ENCODE assay signal across 1 cellular context in genomic region chr19:1837625-1838105, GRCh38.
TF ChIP-seq lines count a peak whose summit lies in the region.

No MANE protein-coding gene starts in this region.

TF ChIP-seq in HepG2, 621 proteins besides CTCF, POLR2A, EP300 and RAD21 (continued from another document and continues in another):
- TF ChIP-seq KIAA2018 (CRISPR knock-in tag; IDR thresholded peaks at IDR 0.05; ENCODE audit: borderline replicate concordance) (no peak), ZGPAT (CRISPR knock-in tag; IDR thresholded peaks at IDR 0.05) (peak; percentile 35; the same call in 1 of the 2 replicates), ZNF7 (CRISPR knock-in tag; IDR thresholded peaks at IDR 0.05) (no peak), ZNF101 (CRISPR knock-in tag; IDR thresholded peaks at IDR 0.05; ENCODE audit: borderline replicate concordance, low read depth) (no peak), RARG (CRISPR knock-in tag; IDR thresholded peaks at IDR 0.05; ENCODE audit: low read depth) (no peak), ZBED4 (CRISPR knock-in tag; IDR thresholded peaks at IDR 0.05; ENCODE audit: borderline replicate concordance) (no peak), E2F1 (CRISPR knock-in tag; IDR thresholded peaks at IDR 0.05) (no peak), ZNF275 (CRISPR knock-in tag; IDR thresholded peaks at IDR 0.05; ENCODE audit: borderline replicate concordance) (no peak), ZNF746 (CRISPR knock-in tag; IDR thresholded peaks at IDR 0.05) (no peak), E2F5 (CRISPR knock-in tag; conservative IDR thresholded peaks at IDR 0.05) (no peak), TERF1 (CRISPR knock-in tag; IDR thresholded peaks at IDR 0.05) (no peak), DBP (CRISPR knock-in tag; IDR thresholded peaks at IDR 0.05; ENCODE audit: not compliant biosample characterization) (no peak), KDM5B (CRISPR knock-in tag; IDR thresholded peaks at IDR 0.05; ENCODE audit: borderline replicate concordance) (no peak; the same call in 1 of the 2 replicates), ZNF605 (CRISPR knock-in tag; IDR thresholded peaks at IDR 0.05) (0 out of 2 replicates have a peak, but pooled peaks have one; percentile 31), ZNF761 (CRISPR knock-in tag; conservative IDR thresholded peaks at IDR 0.05) (no peak), ZNF83 (CRISPR knock-in tag; IDR thresholded peaks at IDR 0.05; ENCODE audit: borderline replicate concordance) (no peak), TRIM24 (CRISPR knock-in tag; IDR thresholded peaks at IDR 0.05) (no peak), ZNF3 (CRISPR knock-in tag; IDR thresholded peaks at IDR 0.05) (no peak), SAP130 (CRISPR knock-in tag; IDR thresholded peaks at IDR 0.05; ENCODE audit: low read depth) (peak; percentile 10; the same call in 1 of the 2 replicates), ZNF24 (IDR thresholded peaks at IDR 0.05) (no peak), ZNF766 (CRISPR knock-in tag; IDR thresholded peaks at IDR 0.05; ENCODE audit: borderline replicate concordance) (peak; percentile 7; the same call in 1 of the 2 replicates), ZNF335 (CRISPR knock-in tag; IDR thresholded peaks at IDR 0.05) (peak; percentile 96), CBFB (CRISPR knock-in tag; IDR thresholded peaks at IDR 0.05) (no peak), ZNF276 (CRISPR knock-in tag; IDR thresholded peaks at IDR 0.05; ENCODE audit: low read depth) (no peak), SOX6 (IDR thresholded peaks at IDR 0.05) (no peak), SOX6 (CRISPR knock-in tag; IDR thresholded peaks at IDR 0.05) (peak; percentile 37), NR2C2 (CRISPR knock-in tag; IDR thresholded peaks at IDR 0.05; ENCODE audit: borderline replicate concordance) (no peak), ZNF784 (CRISPR knock-in tag; IDR thresholded peaks at IDR 0.05; ENCODE audit: borderline replicate concordance) (no peak), ZNF143 (CRISPR knock-in tag; IDR thresholded peaks at IDR 0.05) (no peak), PHF20 (CRISPR knock-in tag; IDR thresholded peaks at IDR 0.05) (no peak), SKI (IDR thresholded peaks at IDR 0.05; ENCODE audit: partially characterized antibody) (peak; percentile 40), RFXAP (CRISPR knock-in tag; IDR thresholded peaks at IDR 0.05; ENCODE audit: borderline replicate concordance) (no peak), ZBTB38 (CRISPR knock-in tag; IDR thresholded peaks at IDR 0.05) (peak; percentile 57; the same call in 1 of the 2 replicates), SALL1 (CRISPR knock-in tag; IDR thresholded peaks at IDR 0.05) (peak; percentile 68), ZNF75D (CRISPR knock-in tag; IDR thresholded peaks at IDR 0.05; ENCODE audit: borderline replicate concordance) (no peak), RBFOX2 (IDR thresholded peaks at IDR 0.05; ENCODE audit: low read depth, low read length) (peak; percentile 59), MZF1 (CRISPR knock-in tag; IDR thresholded peaks at IDR 0.05; ENCODE audit: borderline replicate concordance) (no peak), ZNF878 (CRISPR knock-in tag; IDR thresholded peaks at IDR 0.05) (no peak), TCF7L2 (IDR thresholded peaks at IDR 0.05; ENCODE audit: low read depth, low read length) (no peak), NFIC (IDR thresholded peaks at IDR 0.05; ENCODE audit: low read length) (no peak), RBM39 (IDR thresholded peaks at IDR 0.05; ENCODE audit: low read depth, low read length, poor library complexity, severe bottlenecking) (peak; percentile 47)
